15 cellular contexts compared by ENCODE assay signal in genomic region chr5:180053061-180053602, GRCh38.
"Had no signal": no experiment of that assay in that cellular context is flagged by ENCODE, and none has a peak within 500 bp of the region (broad histone marks: within the 10 kb centered on the region; RNA-seq: fewer than 3 reads in every experiment).

No MANE protein-coding gene starts in this region.

- H3K9me3 ChIP-seq: heart left ventricle, ovary, tibial artery had no signal

- H3K27ac ChIP-seq: brain microvascular endothelial cell, heart left ventricle, ovary, tibial artery had no signal

- FAIRE-seq: urothelium cell line had no signal

- H3K27me3 ChIP-seq: brain microvascular endothelial cell, heart left ventricle, ovary, tibial artery had no signal

- DNase-seq: activated CD4-positive, alpha-beta T cell treated with anti-CD3 and anti-CD28 coated beads, Interleukin-2, amount 10 ng/mL, durations not matched to agents 7 days and 5 days; activated CD8-positive, alpha-beta memory T cell treated with anti-CD3 and anti-CD28 coated beads for 24 hours; activated naive CD4-positive, alpha-beta T cell; activated naive CD8-positive, alpha-beta T cell treated with anti-CD3 and anti-CD28 coated beads, Interleukin-2, amount 10 ng/mL, durations not matched to agents 7 days and 5 days; brain microvascular endothelial cell; cortex of kidney; effector CD8-positive, alpha-beta T cell; foreskin melanocyte; heart left ventricle; immature natural killer cell; ovary; stimulated activated CD4-positive, alpha-beta T cell treated with anti-CD3 and anti-CD28 coated beads, Interleukin-2, amount 100 ng/mL, for 48 hours; T-helper 1 cell; tibial artery had no signal

- H3K4me3 ChIP-seq: heart left ventricle, ovary, tibial artery had no signal

- H3K36me3 ChIP-seq: brain microvascular endothelial cell, heart left ventricle, ovary, tibial artery had no signal
